22 cellular contexts compared by ENCODE assay signal in genomic region chr1:28070725-28071593, GRCh38. TPM values are rescaled to one million over a fixed set of nuclear protein-coding genes. Genes with fewer than 3 reads are reported as not detected.
A peak's percentile ranks its signal among the peaks of the same experiment; 100 is the strongest.
DNase-seq lines count a peak whose midpoint lies in the region; ATAC-seq and TF ChIP-seq lines count a peak whose summit lies in the region.
"Had no signal": no experiment of that assay in that cellular context is flagged by ENCODE, and none has a peak within 500 bp of the region (broad histone marks: within the 10 kb centered on the region; RNA-seq: fewer than 3 reads in every experiment).

No MANE protein-coding gene starts in this region.

- H3F3A ChIP-seq in MM.1S (ENCODE audit: insufficient read depth, low read length): peaks cover 14% of the 10 kb centered on the region

- peak overlapping the region; percentile 49; the same call in 1 of the 2 replicates for H3K27ac ChIP-seq in MM.1S (ENCODE audit: low read length)
- H3K27ac ChIP-seq: C4-2B, gastrocnemius medialis, sigmoid colon had no signal

- no peak overlapping the region for H2AFZ ChIP-seq in MM.1S (ENCODE audit: low read length)

- no peaks in the 10 kb centered on the region for H3K27me3 Mint-ChIP-seq in central memory CD8-positive, alpha-beta T cell
- no peaks in the 10 kb centered on the region for H3K27me3 Mint-ChIP-seq in osteocyte (ENCODE audit: unreplicated experiment)
- H3K27me3 Mint-ChIP-seq: activated naive CD8-positive, alpha-beta T cell treated with anti-CD3 and anti-CD28 coated beads, Interleukin-2, amount 10 ng/mL, durations not matched to agents 7 days and 5 days; activated T-helper 17 cell treated with anti-CD3 and anti-CD28 coated beads, Interleukin-2, amount 50 U/mL, for 72 hours; IgD-negative memory B cell; natural killer cell treated with Interleukin-12 subunit alpha and Interleukin-12 subunit beta and Interleukin-15 and Interleukin-18, amount 100 ng/mL, for 72 hours had no signal

- no peak for ATAC-seq in central memory CD8-positive, alpha-beta T cell (replicated peaks; ENCODE audit: extremely low read depth, poor library complexity, severe bottlenecking)
- ATAC-seq in HG03039 (IDR thresholded peaks at IDR 0.05; ENCODE audit: unreplicated experiment): no peak
- no peak for ATAC-seq in activated naive CD4-positive, alpha-beta T cell treated with anti-CD3 and anti-CD28 coated beads, Interleukin-2, amount 50 U/mL, for 72 hours
- ATAC-seq: activated T-helper 17 cell treated with anti-CD3 and anti-CD28 coated beads, Interleukin-2, amount 50 U/mL, for 72 hours; gastrocnemius medialis; natural killer cell treated with Interleukin-12 subunit alpha and Interleukin-12 subunit beta and Interleukin-15 and Interleukin-18, amount 100 ng/mL, for 72 hours; SK-N-SH treated with all-trans-retinoic acid at 6 μM for 48 hours had no signal

- no peaks in the 10 kb centered on the region for H3K9me2 ChIP-seq in MM.1S (replicated peaks; ENCODE audit: insufficient read depth, low read length)

- H3K9ac ChIP-seq in MM.1S (ENCODE audit: low read length): no peak overlapping the region

- H3K4me3 ChIP-seq in MM.1S (ENCODE audit: low read length): no peak overlapping the region
- H3K4me3 ChIP-seq: gastrocnemius medialis, sigmoid colon had no signal

- in situ Hi-C loops in ACHN (cut with HindIII; ENCODE audit: low pct_ligation_motif_present, low pct_unique_long_range_greater_than_20kb, low sequenced_read_pairs): no loop called here

- no peak overlapping the region for H3K4me3 Mint-ChIP-seq in central memory CD8-positive, alpha-beta T cell
- peak overlapping the region; percentile 15 for H3K4me3 Mint-ChIP-seq in osteocyte (ENCODE audit: unreplicated experiment)
- H3K4me3 Mint-ChIP-seq: activated naive CD8-positive, alpha-beta T cell treated with anti-CD3 and anti-CD28 coated beads, Interleukin-2, amount 10 ng/mL, durations not matched to agents 7 days and 5 days; activated T-helper 17 cell treated with anti-CD3 and anti-CD28 coated beads, Interleukin-2, amount 50 U/mL, for 72 hours; natural killer cell treated with Interleukin-12 subunit alpha and Interleukin-12 subunit beta and Interleukin-15 and Interleukin-18, amount 100 ng/mL, for 72 hours; T-helper 2 cell treated with Interferon-gamma antibody and Interleukin-4, amounts not matched to agents 5 μg/mL and 100 μg/mL, for 36 hours had no signal

- H3K9me3 Mint-ChIP-seq in central memory CD8-positive, alpha-beta T cell: no peaks in the 10 kb centered on the region
- peaks cover 3% of the 10 kb centered on the region for H3K9me3 Mint-ChIP-seq in osteocyte (ENCODE audit: unreplicated experiment)
- H3K9me3 Mint-ChIP-seq in activated naive CD4-positive, alpha-beta T cell treated with anti-CD3 and anti-CD28 coated beads, Interleukin-2, amount 50 U/mL, for 72 hours: no peaks in the 10 kb centered on the region
- H3K9me3 Mint-ChIP-seq: activated naive CD8-positive, alpha-beta T cell treated with anti-CD3 and anti-CD28 coated beads, Interleukin-2, amount 10 ng/mL, durations not matched to agents 7 days and 5 days; activated T-helper 17 cell treated with anti-CD3 and anti-CD28 coated beads, Interleukin-2, amount 50 U/mL, for 72 hours; IgD-negative memory B cell; natural killer cell treated with Interleukin-12 subunit alpha and Interleukin-12 subunit beta and Interleukin-15 and Interleukin-18, amount 100 ng/mL, for 72 hours; T-helper 2 cell treated with Interferon-gamma antibody and Interleukin-4, amounts not matched to agents 5 μg/mL and 100 μg/mL, for 36 hours had no signal

- H3K4me2 ChIP-seq in MM.1S (ENCODE audit: low read depth, low read length): no peak overlapping the region

- H3K36me3 ChIP-seq in MM.1S (replicated peaks; ENCODE audit: insufficient read depth, low read length): no peaks in the 10 kb centered on the region
- H3K36me3 ChIP-seq: gastrocnemius medialis, sigmoid colon had no signal

- no peaks in the 10 kb centered on the region for H3K27me3 ChIP-seq in MM.1S (replicated peaks; ENCODE audit: insufficient read depth, low read length)
- H3K27me3 ChIP-seq: gastrocnemius medialis, sigmoid colon had no signal

- H3K4me1 Mint-ChIP-seq in central memory CD8-positive, alpha-beta T cell: peaks cover 34% of the 10 kb centered on the region
- H3K4me1 Mint-ChIP-seq in osteocyte (ENCODE audit: unreplicated experiment): peaks cover 55% of the 10 kb centered on the region

- TF ChIP-seq CTCF in MM.1S (IDR thresholded peaks at IDR 0.05; ENCODE audit: low read length) (no peak), osteocyte (IDR thresholded peaks at IDR 0.05) (no peak)

- peak overlapping the region; percentile 57 for H3K27ac Mint-ChIP-seq in central memory CD8-positive, alpha-beta T cell (ENCODE audit: low read depth)
- peak overlapping the region; percentile 84 for H3K27ac Mint-ChIP-seq in osteocyte (ENCODE audit: unreplicated experiment)
- peak overlapping the region in 1 of 2 donors; percentile 8 for H3K27ac Mint-ChIP-seq in activated naive CD4-positive, alpha-beta T cell treated with anti-CD3 and anti-CD28 coated beads, Interleukin-2, amount 50 U/mL, for 72 hours
- H3K27ac Mint-ChIP-seq: activated naive CD8-positive, alpha-beta T cell treated with anti-CD3 and anti-CD28 coated beads, Interleukin-2, amount 10 ng/mL, durations not matched to agents 7 days and 5 days; activated T-helper 17 cell treated with anti-CD3 and anti-CD28 coated beads, Interleukin-2, amount 50 U/mL, for 72 hours; T-helper 2 cell treated with Interferon-gamma antibody and Interleukin-4, amounts not matched to agents 5 μg/mL and 100 μg/mL, for 36 hours had no signal

- H3K4me1 ChIP-seq in MM.1S (ENCODE audit: low read length): peaks cover 17% of the 10 kb centered on the region

- H3K9me3 ChIP-seq in MM.1S (replicated peaks; ENCODE audit: insufficient read depth, low read length): no peaks in the 10 kb centered on the region
- H3K9me3 ChIP-seq: gastrocnemius medialis, sigmoid colon had no signal

- DNase-seq in ACHN (peak; percentile 39), MM.1S (no peak), osteocyte (ENCODE audit: extremely low spot score, unreplicated experiment) (no peak), NCI-H345 treated with DMSO at 0.1 percent for 48 hours (lab: John Stamatoyannopoulos, UW; ENCODE audit: unreplicated experiment) (no peak)
- DNase-seq in central memory CD8-positive, alpha-beta T cell (ENCODE audit: low spot score in 2 of 2): no peak
- no peak for DNase-seq in activated naive CD4-positive, alpha-beta T cell treated with anti-CD3 and anti-CD28 coated beads, Interleukin-2, amount 50 U/mL, for 72 hours (ENCODE audit: low spot score in 2 of 2)
- no peak for DNase-seq in activated CD4-positive, alpha-beta T cell treated with anti-CD3 and anti-CD28 coated beads, Interleukin-2, amount 50 U/mL, for 4 hours
- DNase-seq: activated naive CD8-positive, alpha-beta T cell treated with anti-CD3 and anti-CD28 coated beads, Interleukin-2, amount 10 ng/mL, durations not matched to agents 7 days and 5 days; cortex of kidney; gastrocnemius medialis; NCI-H1105 treated with DMSO at 0.1 percent for 48 hours; NCI-H2029; NCI-H69; sigmoid colon; trophoblast cell had no signal

- peaks cover 89% of the 10 kb centered on the region for H3K79me2 ChIP-seq in MM.1S (ENCODE audit: low read length)

- H4K20me1 ChIP-seq in MM.1S (ENCODE audit: insufficient read depth, low read length): no peaks in the 10 kb centered on the region

- no peaks in the 10 kb centered on the region for H3K36me3 Mint-ChIP-seq in central memory CD8-positive, alpha-beta T cell (ENCODE audit: insufficient read depth)
- H3K36me3 Mint-ChIP-seq in osteocyte (ENCODE audit: unreplicated experiment): no peaks in the 10 kb centered on the region
- H3K36me3 Mint-ChIP-seq in activated naive CD4-positive, alpha-beta T cell treated with anti-CD3 and anti-CD28 coated beads, Interleukin-2, amount 50 U/mL, for 72 hours: no peaks in the 10 kb centered on the region
- H3K36me3 Mint-ChIP-seq: natural killer cell treated with Interleukin-12 subunit alpha and Interleukin-12 subunit beta and Interleukin-15 and Interleukin-18, amount 100 ng/mL, for 72 hours had no signal

RNA-seq across cellular contexts. Expression of gene EYA3, which starts 17.5 kb away (rescaled TPM):
- 17.5 and 18.4 TPM in 2 replicates for total RNA-seq in osteocyte
- total RNA-seq in activated naive CD4-positive, alpha-beta T cell treated with anti-CD3 and anti-CD28 coated beads, Interleukin-2, amount 50 U/mL, for 72 hours: 10 to 100 TPM; 33.1 to 34.4 TPM
